In the genomic region with DNA sequence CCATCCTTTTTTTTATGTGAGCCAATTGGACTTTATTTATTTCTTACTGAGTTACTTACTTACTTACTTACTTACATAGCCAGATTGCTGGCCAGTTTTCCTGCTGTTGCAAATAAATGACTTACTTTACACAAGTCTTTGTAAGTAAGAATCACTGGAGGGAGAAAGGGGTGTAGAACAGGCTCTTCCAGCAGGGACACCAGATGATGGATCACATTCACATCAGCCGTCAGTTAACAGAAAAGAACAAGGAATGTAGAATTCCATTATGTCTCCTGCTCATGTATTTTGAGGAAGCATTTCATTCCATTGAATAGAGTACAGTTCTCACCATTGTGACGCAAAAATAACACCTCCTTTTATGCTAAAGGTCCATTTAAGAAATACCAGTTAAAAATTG, we compare ENCODE assay signal across 24 cellular contexts.
"Had no signal": no experiment of that assay in that cellular context is flagged by ENCODE, and none has a peak within 500 bp of the region (broad histone marks: within the 10 kb centered on the region; RNA-seq: fewer than 3 reads in every experiment).

No MANE protein-coding gene starts in this region.

- H3K4me1 Mint-ChIP-seq: activated naive CD8-positive, alpha-beta T cell treated with anti-CD3 and anti-CD28 coated beads for 36 hours; naive B cell had no signal

- DNase-seq: activated CD4-positive, alpha-beta T cell treated with anti-CD3 and anti-CD28 coated beads for 4 hours; activated CD4-positive, alpha-beta T cell treated with anti-CD3 and anti-CD28 coated beads, Interleukin-2, amount 50 U/mL, for 48 hours; activated CD4-positive, CD25-positive, alpha-beta regulatory T cell; activated CD8-positive, alpha-beta memory T cell treated with anti-CD3 and anti-CD28 coated beads, Interleukin-2, amount 50 U/mL, for 48 hours; activated naive CD4-positive, alpha-beta T cell treated with Interleukin-2 at 50 U/mL for 16 hours; activated naive CD8-positive, alpha-beta T cell treated with anti-CD3 and anti-CD28 coated beads for 36 hours; activated T-cell treated with anti-CD3 and anti-CD28 coated beads, Interleukin-2, amount 50 U/mL, for 4 hours; cerebellar nuclear complex; cortex of kidney; erythroblast; foreskin melanocyte; glutamatergic neuron; hippocampal formation; left colon; mesenchymal stem cell; naive B cell; psoas muscle; stimulated activated CD4-positive, alpha-beta T cell treated with anti-CD3 and anti-CD28 coated beads, Interleukin-12 subunit alpha, Interleukin-12 subunit beta, amount 100 ng/mL, for 4 hours; stimulated activated CD4-positive, alpha-beta T cell treated with anti-CD3 and anti-CD28 coated beads, Interleukin-4, amount 100 ng/mL, for 4 hours; stimulated activated naive CD8-positive, alpha-beta T cell treated with anti-CD3 and anti-CD28 coated beads, Interleukin-15, Interleukin-2, amounts not matched to agents 100 U/mL and 50 U/mL, for 24 hours; upper lobe of right lung had no signal

- H3K9me3 ChIP-seq: psoas muscle, right atrium auricular region, upper lobe of right lung had no signal

- H3K27me3 Mint-ChIP-seq: activated naive CD8-positive, alpha-beta T cell treated with anti-CD3 and anti-CD28 coated beads for 36 hours; naive B cell had no signal

- H3K27ac ChIP-seq: psoas muscle, right atrium auricular region, upper lobe of right lung had no signal

- H3K27ac Mint-ChIP-seq: activated naive CD8-positive, alpha-beta T cell treated with anti-CD3 and anti-CD28 coated beads for 36 hours; activated T-helper 2 cell treated with anti-CD3 and anti-CD28 coated beads, Interferon-gamma antibody, Interleukin-2, Interleukin-4, amounts not matched to agents 10 μg/mL and 5 μg/mL and 100 μg/mL, durations not matched to agents 14 hours and 24 hours and 36 hours; T-helper 1 cell treated with Interleukin-12 subunit alpha and Interleukin-12 subunit beta and Interleukin-4 antibody, amounts not matched to agents 30 μg/mL and 1 μg/mL, for 36 hours had no signal

- H3K27me3 ChIP-seq: right atrium auricular region, upper lobe of right lung had no signal

- H3K4me3 ChIP-seq: psoas muscle, right atrium auricular region, upper lobe of right lung had no signal

- H3K4me1 ChIP-seq: upper lobe of right lung had no signal

- ATAC-seq: activated T-cell treated with anti-CD3 and anti-CD28 coated beads, Interleukin-2, amount 50 U/mL, for 4 hours; left colon; stimulated activated naive CD8-positive, alpha-beta T cell treated with anti-CD3 and anti-CD28 coated beads, Interleukin-15, Interleukin-2, amounts not matched to agents 100 U/mL and 50 U/mL, for 24 hours; upper lobe of right lung had no signal

- H3K9me3 Mint-ChIP-seq: activated naive CD8-positive, alpha-beta T cell treated with anti-CD3 and anti-CD28 coated beads for 36 hours; activated T-cell treated with anti-CD3 and anti-CD28 coated beads, Interleukin-2, amount 50 U/mL, for 4 hours; activated T-helper 2 cell treated with anti-CD3 and anti-CD28 coated beads, Interferon-gamma antibody, Interleukin-2, Interleukin-4, amounts not matched to agents 10 μg/mL and 5 μg/mL and 100 μg/mL, durations not matched to agents 14 hours and 24 hours and 36 hours; naive B cell had no signal

- H3K4me3 Mint-ChIP-seq: activated naive CD8-positive, alpha-beta T cell treated with anti-CD3 and anti-CD28 coated beads for 36 hours; activated T-cell treated with anti-CD3 and anti-CD28 coated beads, Interleukin-2, amount 50 U/mL, for 4 hours; naive B cell; T-helper 1 cell treated with Interleukin-12 subunit alpha and Interleukin-12 subunit beta and Interleukin-4 antibody, amounts not matched to agents 30 μg/mL and 1 μg/mL, for 36 hours had no signal
